In the genomic region with DNA sequence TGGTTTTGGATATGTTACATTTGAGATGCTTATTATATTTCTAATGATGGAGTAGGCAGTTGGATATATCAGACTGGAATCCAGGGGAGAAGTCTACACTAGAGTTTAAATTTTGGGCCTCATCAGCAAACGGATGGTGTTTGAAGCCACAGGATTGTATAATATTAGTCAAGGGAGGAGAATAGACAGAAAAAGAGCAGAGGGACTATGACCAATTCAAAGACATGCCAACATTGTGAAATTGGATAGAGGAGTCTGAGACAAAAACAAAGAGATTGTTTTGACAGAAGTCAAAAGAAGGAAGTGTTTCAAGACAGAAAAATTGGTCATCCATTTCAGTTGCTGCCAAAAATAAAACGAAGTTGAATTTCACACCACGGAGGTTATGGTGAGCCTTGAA, we compare ENCODE assay signal across 30 cellular contexts.
A peak's percentile ranks its signal among the peaks of the same experiment; 100 is the strongest.
DNase-seq lines count a peak whose midpoint lies in the region; ATAC-seq and TF ChIP-seq lines count a peak whose summit lies in the region.
"Had no signal": no experiment of that assay in that cellular context is flagged by ENCODE, and none has a peak within 500 bp of the region (broad histone marks: within the 10 kb centered on the region; RNA-seq: fewer than 3 reads in every experiment).

No MANE protein-coding gene starts in this region.

- H3F3A ChIP-seq in OCI-LY1 (ENCODE audit: insufficient read depth, low read length), result no peaks in the 10 kb centered on the region

- CTCF ChIA-PET in Calu3 (lab: Charles Lee), result no interaction called here

- H3K4me2 ChIP-seq in BLaER1 (peak overlapping the region; percentile 6; the same call in 1 of the 2 replicates), Karpas-422 (ENCODE audit: low read depth, low read length, poor library complexity, severe bottlenecking) (peak overlapping the region; percentile 32), OCI-LY1 (ENCODE audit: low read length) (no peak overlapping the region)
- H3K4me2 ChIP-seq: A549, PC-9 had no signal

- BruUV-seq in Calu3 (replicated peaks; lab: Mats Ljungman, UMichigan), result no TSS peak

- ATAC-seq in left lung, result no peak
- ATAC-seq: A549; activated CD8-positive, alpha-beta T cell treated with anti-CD3 and anti-CD28 coated beads for 36 hours; natural killer cell; stimulated activated memory B cell treated with anti-CD40 and anti-IgM and Interleukin-4, amounts not matched to agents 10 μg/mL and 1 μg/mL and 100 μg/mL, for 72 hours had no signal

- H2AFZ ChIP-seq in Karpas-422 (ENCODE audit: low read length), result no peak overlapping the region
- no peak overlapping the region for H2AFZ ChIP-seq in OCI-LY1 (ENCODE audit: low read length)
- H2AFZ ChIP-seq: PC-9 had no signal

- no peak overlapping the region for H3K27ac ChIP-seq in BLaER1
- H3K27ac ChIP-seq in Karpas-422 (ENCODE audit: low read length), result no peak overlapping the region
- H3K27ac ChIP-seq in OCI-LY1 (ENCODE audit: low read depth, low read length, poor library complexity, severe bottlenecking), result peak overlapping the region; percentile 25
- no peak overlapping the region for H3K27ac ChIP-seq in left lung
- H3K27ac ChIP-seq: A549, epithelial cell of prostate, PC-9, SJCRH30, spleen had no signal

- no peaks in the 10 kb centered on the region for H3K27me3 ChIP-seq in BLaER1
- no peaks in the 10 kb centered on the region for H3K27me3 ChIP-seq in Karpas-422 (ENCODE audit: low read length)
- H3K27me3 ChIP-seq in OCI-LY1 (ENCODE audit: insufficient read depth, low read length), result no peaks in the 10 kb centered on the region
- no peaks in the 10 kb centered on the region for H3K27me3 ChIP-seq in left lung
- H3K27me3 ChIP-seq: SJCRH30, spleen had no signal

- no peak overlapping the region for H3K27ac Mint-ChIP-seq in Calu3 (ENCODE audit: unreplicated experiment)
- H3K27ac Mint-ChIP-seq: activated CD8-positive, alpha-beta T cell treated with anti-CD3 and anti-CD28 coated beads for 36 hours; activated naive CD8-positive, alpha-beta T cell treated with anti-CD3 and anti-CD28 coated beads, Interleukin-2, amount 10 ng/mL, durations not matched to agents 7 days and 5 days; IgD-negative memory B cell; natural killer cell; stimulated activated memory B cell treated with anti-CD40 and anti-IgM and Interleukin-4, amounts not matched to agents 10 μg/mL and 1 μg/mL and 100 μg/mL, for 72 hours had no signal

- no peak overlapping the region for H3K9ac ChIP-seq in BLaER1
- H3K9ac ChIP-seq in Karpas-422 (ENCODE audit: low read length), result no peak overlapping the region
- no peak overlapping the region for H3K9ac ChIP-seq in OCI-LY1 (ENCODE audit: low read length)

- no peaks in the 10 kb centered on the region for H3K27me3 Mint-ChIP-seq in Calu3 (ENCODE audit: unreplicated experiment)

- no peak for DNase-seq in Karpas-422
- DNase-seq in fibroblast of villous mesenchyme (ENCODE audit: low read depth), result peak; percentile 14
- DNase-seq in Calu3, result no peak
- no peak for DNase-seq in SHP77 (lab: John Stamatoyannopoulos, UW)
- no peak for DNase-seq in left lung
- no peak for DNase-seq in stimulated activated CD4-positive, alpha-beta T cell treated with anti-CD3 and anti-CD28 coated beads, Interleukin-4, amount 100 ng/mL, for 4 hours
- DNase-seq: activated CD4-positive, CD25-positive, alpha-beta regulatory T cell treated with anti-CD3 and anti-CD28 coated beads, Interleukin-2, amount 50 U/mL, for 72 hours; activated CD8-positive, alpha-beta T cell treated with anti-CD3 and anti-CD28 coated beads for 36 hours; activated effector memory CD4-positive, alpha-beta T cell treated with anti-CD3 and anti-CD28 coated beads, Interleukin-2, amount 50 U/mL, for 16 hours; activated naive CD8-positive, alpha-beta T cell treated with anti-CD3 and anti-CD28 coated beads, Interleukin-2, amount 10 ng/mL, durations not matched to agents 7 days and 5 days; C1 segment of cervical spinal cord; EL; islet precursor cell; midbrain; natural killer cell; NCI-H1092; NCI-H1930; NCI-H226; NCI-H82; PC-9; SJCRH30; spleen; stimulated activated CD4-positive, alpha-beta T cell treated with anti-CD3 and anti-CD28 coated beads, Interleukin-2, amount 100 ng/mL, for 48 hours; T-helper 1 cell had no signal

- intact Hi-C loops in Calu3 (cut with micrococcal nuclease; ENCODE audit: unreplicated experiment), result no loop called here
- intact Hi-C loops in left lung (cut with DNase I), result no loop called here

- H4K20me1 ChIP-seq in BLaER1 (no peaks in the 10 kb centered on the region), Karpas-422 (ENCODE audit: insufficient read depth, low read depth, low read length) (no peaks in the 10 kb centered on the region), OCI-LY1 (ENCODE audit: insufficient read depth, low read length) (no peaks in the 10 kb centered on the region)

- H3K36me3 ChIP-seq in BLaER1 (no peaks in the 10 kb centered on the region), Karpas-422 (ENCODE audit: insufficient read depth, low read length) (no peaks in the 10 kb centered on the region), OCI-LY1 (ENCODE audit: insufficient read depth, low read length) (no peaks in the 10 kb centered on the region), left lung (no peaks in the 10 kb centered on the region)
- H3K36me3 ChIP-seq: spleen had no signal

- H3K9me3 ChIP-seq in BLaER1 (peaks cover 54% of the 10 kb centered on the region), Karpas-422 (ENCODE audit: low read length) (no peaks in the 10 kb centered on the region), OCI-LY1 (ENCODE audit: low read length) (peaks cover 6% of the 10 kb centered on the region; the same call in 1 of the 2 replicates), left lung (no peaks in the 10 kb centered on the region)
- H3K9me3 ChIP-seq: A549, SJCRH30 had no signal

- H3K79me2 ChIP-seq in Karpas-422 (ENCODE audit: low read length), result no peaks in the 10 kb centered on the region
- H3K79me2 ChIP-seq in OCI-LY1 (ENCODE audit: insufficient read depth, low read length), result no peaks in the 10 kb centered on the region

- TF ChIP-seq CTCF in OCI-LY1 (IDR thresholded peaks at IDR 0.05; ENCODE audit: low read length) (no peak), fibroblast of villous mesenchyme (IDR thresholded peaks at IDR 0.05; ENCODE audit: insufficient read depth, low read depth, low read length) (no peak), Calu3 (IDR thresholded peaks at IDR 0.05; ENCODE audit: unreplicated experiment) (no peak), left lung (IDR thresholded peaks at IDR 0.05) (no peak)

- peaks cover 8% of the 10 kb centered on the region for H3K9me3 Mint-ChIP-seq in Calu3 (ENCODE audit: low read depth, unreplicated experiment)

- no peak overlapping the region for H3K4me3 Mint-ChIP-seq in Calu3 (ENCODE audit: low read depth, unreplicated experiment)
- H3K4me3 Mint-ChIP-seq: activated CD8-positive, alpha-beta T cell treated with anti-CD3 and anti-CD28 coated beads for 36 hours; activated naive CD8-positive, alpha-beta T cell treated with anti-CD3 and anti-CD28 coated beads, Interleukin-2, amount 10 ng/mL, durations not matched to agents 7 days and 5 days; IgD-negative memory B cell; natural killer cell; stimulated activated memory B cell treated with anti-CD40 and anti-IgM and Interleukin-4, amounts not matched to agents 10 μg/mL and 1 μg/mL and 100 μg/mL, for 72 hours had no signal

- no peak overlapping the region for H3K4me3 ChIP-seq in BLaER1
- H3K4me3 ChIP-seq in Karpas-422 (ENCODE audit: low read length), result no peak overlapping the region
- no peak overlapping the region for H3K4me3 ChIP-seq in OCI-LY1 (ENCODE audit: low read depth, low read length, poor library complexity, severe bottlenecking)
- no peak overlapping the region for H3K4me3 ChIP-seq in fibroblast of villous mesenchyme (ENCODE audit: low read depth, low read length)
- H3K4me3 ChIP-seq in left lung, result no peak overlapping the region
- H3K4me3 ChIP-seq: A549, PC-9, SJCRH30, spleen had no signal

- no peaks in the 10 kb centered on the region for H3K36me3 Mint-ChIP-seq in Calu3 (ENCODE audit: insufficient read depth, unreplicated experiment)
- H3K36me3 Mint-ChIP-seq: activated naive CD8-positive, alpha-beta T cell treated with anti-CD3 and anti-CD28 coated beads, Interleukin-2, amount 10 ng/mL, durations not matched to agents 7 days and 5 days; stimulated activated memory B cell treated with anti-CD40 and anti-IgM and Interleukin-4, amounts not matched to agents 10 μg/mL and 1 μg/mL and 100 μg/mL, for 72 hours had no signal

- H3K9me2 ChIP-seq in Karpas-422 (replicated peaks; ENCODE audit: insufficient read depth, low read length) (no peaks in the 10 kb centered on the region), OCI-LY1 (ENCODE audit: low read depth, low read length) (no peaks in the 10 kb centered on the region)

- no peaks in the 10 kb centered on the region for H3K4me1 Mint-ChIP-seq in Calu3 (ENCODE audit: low read depth, unreplicated experiment)

- peaks cover 28% of the 10 kb centered on the region for H3K4me1 ChIP-seq in BLaER1
- H3K4me1 ChIP-seq in Karpas-422 (ENCODE audit: low read length), result peaks cover 22% of the 10 kb centered on the region
- peaks cover 12% of the 10 kb centered on the region for H3K4me1 ChIP-seq in OCI-LY1 (ENCODE audit: insufficient read depth, low read length, severe bottlenecking)
- no peaks in the 10 kb centered on the region for H3K4me1 ChIP-seq in left lung
- H3K4me1 ChIP-seq: A549, SJCRH30, spleen had no signal
